Comparison of ENCODE assay signal across 8 cellular contexts in the genomic region with DNA sequence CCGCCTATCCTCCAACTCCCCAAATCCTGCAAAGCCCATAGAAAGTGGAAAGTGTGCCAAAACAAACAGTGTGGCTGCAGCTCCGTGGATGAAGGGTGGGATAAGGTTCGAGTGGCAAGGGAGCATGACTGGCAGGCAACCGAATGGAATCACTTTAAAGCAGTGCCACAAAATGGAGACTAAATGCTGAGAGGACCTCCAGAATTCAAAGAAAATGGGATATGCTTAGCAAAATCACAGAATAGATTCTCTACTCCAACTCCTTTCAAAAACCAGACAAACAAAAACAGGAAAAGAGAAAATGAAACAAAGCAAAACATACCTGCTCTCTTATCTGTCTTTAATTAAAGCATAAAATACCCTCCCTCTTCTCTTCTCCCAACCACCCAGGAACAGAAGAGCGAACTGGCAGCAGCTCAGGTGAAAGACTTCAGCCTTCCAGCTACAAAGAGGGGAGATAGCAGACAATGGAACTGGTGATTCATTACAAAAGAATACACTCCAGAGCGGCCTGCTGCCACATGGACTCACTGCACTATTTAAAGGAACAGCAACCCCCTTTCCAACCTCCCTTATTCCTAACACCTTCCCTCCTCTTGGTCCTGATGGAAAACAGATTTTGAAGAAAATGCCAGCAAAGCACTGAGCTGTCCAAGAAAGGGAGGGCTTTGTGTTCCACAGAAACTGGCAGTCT.
DNase-seq lines count a peak whose midpoint lies in the region; ATAC-seq, FAIRE-seq and TF ChIP-seq lines count a peak whose summit lies in the region.

No MANE protein-coding gene starts in this region.

- TF ChIP-seq EP300 in sigmoid colon (IDR thresholded peaks at IDR 0.05), result no peak

- H3K9me3 ChIP-seq in adrenal gland (replicated peaks in 1 of 3) (no peaks in the 10 kb centered on the region), sigmoid colon (no peaks in the 10 kb centered on the region)

- WGBS in adrenal gland, 4 donors, result 4 to 13% (median 9%) methylated on average over 6 of the region's 6 CpGs
- 7 to 39% methylated on average over 6 of the region's 6 CpGs for WGBS in sigmoid colon, 2 donors

- DNase-seq in NCI-H2107 (lab: John Stamatoyannopoulos, UW) (peak; percentile 32), adrenal gland (peak; percentile 41 to 78 (median 66)), hepatic stellate cell (ENCODE audit: low spot score) (peak; percentile 63), sigmoid colon (peak; percentile 76), occipital lobe (lab: John Stamatoyannopoulos, UW) (no peak), NOMO-1 treated with DMSO at 0.1 percent for 48 hours (lab: John Stamatoyannopoulos, UW; ENCODE audit: unreplicated experiment) (no peak)

- FAIRE-seq in G401.6 (lab: Jason Lieb, UNC), result peak; percentile 97

- TF ChIP-seq POLR2A in adrenal gland (IDR thresholded peaks at IDR 0.05), result peak in 1 of 2 donors; percentile 75
- no peak for TF ChIP-seq POLR2A in sigmoid colon (IDR thresholded peaks at IDR 0.05)

- H3K4me1 ChIP-seq in adrenal gland (replicated peaks in 1 of 2), result peaks cover 29 to 69% of the 10 kb centered on the region in 2 donors
- peaks cover 0 to 91% (median 72%) of the 10 kb centered on the region in 4 donors for H3K4me1 ChIP-seq in sigmoid colon

- H3K36me3 ChIP-seq in adrenal gland (replicated peaks in 1 of 2) (no peaks in the 10 kb centered on the region), sigmoid colon (no peaks in the 10 kb centered on the region)

- TF ChIP-seq CTCF in adrenal gland (IDR thresholded peaks at IDR 0.05) (no peak), sigmoid colon (IDR thresholded peaks at IDR 0.05) (no peak)

- intact Hi-C loops in adrenal gland (cut with DNase I) (loop anchor here in 1 of 2 donors (5.0 to 10.0 kb wide), 2 partner anchors 51 to 209 kb away; no protein-coding TSS in a partner anchor), sigmoid colon (cut with DNase I) (loop anchor here (5.0 kb wide), 3 partner anchors 191 to 286 kb away; partner anchors contain the start of gene RBFOX2)

- H3K27me3 ChIP-seq in adrenal gland (no peaks in the 10 kb centered on the region), sigmoid colon (no peaks in the 10 kb centered on the region)

- no peak for ATAC-seq in GM21526 (IDR thresholded peaks at IDR 0.05; ENCODE audit: low FRiP score, unreplicated experiment)

- H3K27ac ChIP-seq in adrenal gland (peak overlapping the region; percentile 40 to 88 (median 79)), sigmoid colon (peak overlapping the region; percentile 80 to 86 (median 84))

- H3K4me3 ChIP-seq in adrenal gland (peak overlapping the region in 1 of 4 donors; percentile 50), sigmoid colon (peak overlapping the region; percentile 10 to 36 (median 28))

Comparison
In these comparisons a context has a peak if more than half of its experiments do, and no peak if none do; other contexts are left out.
1. DNase-seq: peak in NCI-H2107 (single experiment), adrenal gland (7 of 7), hepatic stellate cell (single experiment) and sigmoid colon (single experiment); none in occipital lobe (single experiment) and NOMO-1 treated with DMSO at 0.1 percent for 48 hours (single experiment).